8 cellular contexts compared by ENCODE assay signal in genomic region chr12:56007148-56007891, GRCh38. TPM values are rescaled to one million over a fixed set of nuclear protein-coding genes. Genes with fewer than 3 reads are reported as not detected.
A peak's percentile ranks its signal among the peaks of the same experiment; 100 is the strongest.
DNase-seq lines count a peak whose midpoint lies in the region; ATAC-seq, FAIRE-seq and TF ChIP-seq lines count a peak whose summit lies in the region.

No MANE protein-coding gene starts in this region.

- CTCF ChIA-PET in WTC11 (lab: Charles Lee) = interaction anchor here (0.6 to 2.5 kb wide), 12 partner anchors 8 to 270 kb away, joined by 3 to 49 read pairs (median 4); partner anchors contain the start of genes IKZF4, ORMDL2, SARNP and SUOX

- POLR2A ChIA-PET in WTC11 (lab: Charles Lee) = interaction anchor here (0.5 to 2.8 kb wide), 13 partner anchors 10 to 260 kb away, joined by 3 to 22 read pairs (median 4); partner anchors contain the start of genes ERBB3, IKZF4, PA2G4 and RAB5B

- H3K27ac Mint-ChIP-seq in WTC11 (peak overlapping the region; percentile 98), immature natural killer cell (peak overlapping the region in 5 of 6 donors; percentile 70 to 89 (median 84))

- DNase-seq in GM13977 (ENCODE audit: low spot score) (peak; percentile 94), NCI-H2196 treated with DMSO at 0.1 percent for 48 hours (lab: John Stamatoyannopoulos, UW; ENCODE audit: unreplicated experiment) (peak; percentile 84), WTC11 (ENCODE audit: low spot score) (peak; percentile 92), cardiac fibroblast (ENCODE audit: low read depth in 2 of 2) (peak; percentile 84 to 87), immature natural killer cell (peak; percentile 55 to 66 (median 64)), small intestine (peak; percentile 87), cortex of kidney (lab: John Stamatoyannopoulos, UW) (no peak)

- H3K9me3 ChIP-seq in small intestine (ENCODE audit: control insufficient read depth, low read depth) = no peaks in the 10 kb centered on the region

- TF ChIP-seq CTCF in GM13977 (IDR thresholded peaks at IDR 0.05; ENCODE audit: extremely low read depth, insufficient read depth, missing control alignments) (no peak), WTC11 (IDR thresholded peaks at IDR 0.05) (no peak), cardiac fibroblast (IDR thresholded peaks at IDR 0.05; ENCODE audit: low read depth, low read length) (no peak)

- no peaks in the 10 kb centered on the region for H3K9me3 Mint-ChIP-seq in WTC11
- no peaks in the 10 kb centered on the region for H3K9me3 Mint-ChIP-seq in immature natural killer cell

- in situ Hi-C loops in GM13977 (cut with MboI; ENCODE audit: low pct_unique_long_range_greater_than_20kb, low sequenced_read_pairs, unreplicated experiment) = no loop called here

- no peaks in the 10 kb centered on the region for H3K36me3 ChIP-seq in small intestine (ENCODE audit: control insufficient read depth in 2 of 2, insufficient read depth in 2 of 2, low read length in 2 of 2)

- no peaks in the 10 kb centered on the region; the same call in 1 of the 2 replicates for H3K27me3 Mint-ChIP-seq in WTC11 (ENCODE audit: low read depth)
- peaks cover 2 to 6% (median 3%) of the 10 kb centered on the region in 3 donors for H3K27me3 Mint-ChIP-seq in immature natural killer cell (ENCODE audit: low read depth in 3 of 3)

- 1% methylated on average over 29 to 52 of the region's 52 CpGs for WGBS in small intestine, 3 donors

- peaks cover 0 to 7% of the 10 kb centered on the region in 2 donors for H3K4me1 ChIP-seq in small intestine (ENCODE audit: control insufficient read depth in 2 of 2, insufficient read depth in 1 of 2, low read depth in 1 of 2, low read length in 1 of 2)

- H3K4me1 Mint-ChIP-seq in WTC11 = peaks cover 19% of the 10 kb centered on the region
- H3K4me1 Mint-ChIP-seq in immature natural killer cell = peaks cover 18 to 19% of the 10 kb centered on the region in 2 donors

- H3K27ac ChIP-seq in small intestine (ENCODE audit: low read depth in 1 of 2, low read length in 1 of 2) = peak overlapping the region in 1 of 2 donors; percentile 74

- peak overlapping the region; percentile 67 for H3K4me3 ChIP-seq in cardiac fibroblast (replicated peaks in 1 of 2; ENCODE audit: low read depth in 2 of 2, low read length in 2 of 2)
- H3K4me3 ChIP-seq in small intestine (ENCODE audit: low read depth in 1 of 2, low read length in 2 of 2) = peak overlapping the region; percentile 86 to 89

- peaks cover 21% of the 10 kb centered on the region for H3K36me3 Mint-ChIP-seq in WTC11
- H3K36me3 Mint-ChIP-seq in immature natural killer cell = no peaks in the 10 kb centered on the region

- FAIRE-seq in small intestine (lab: Jason Lieb, UNC) = no peak

- H3K4me3 Mint-ChIP-seq in WTC11 (peak overlapping the region; percentile 84), immature natural killer cell (peak overlapping the region; percentile 84 to 90 (median 88))

- ATAC-seq in HG03045 (IDR thresholded peaks at IDR 0.05; ENCODE audit: unreplicated experiment) (peak; percentile 56), WTC11 (peak; percentile 91)

- H3K27me3 ChIP-seq in small intestine (ENCODE audit: control insufficient read depth in 2 of 2, insufficient read depth in 2 of 2, low read length in 2 of 2) = no peaks in the 10 kb centered on the region

TF ChIP-seq in WTC11, 78 proteins besides CTCF, POLR2A, EP300 and RAD21:
- TF ChIP-seq SP1 (CRISPR knock-in tag; conservative IDR thresholded peaks at IDR 0.05) = peak; percentile 58
- no peak for TF ChIP-seq E2F4 (CRISPR knock-in tag; IDR thresholded peaks at IDR 0.05; ENCODE audit: borderline replicate concordance, low read depth)
- TF ChIP-seq NR1H2 (CRISPR knock-in tag; IDR thresholded peaks at IDR 0.05) = no peak
- no peak for TF ChIP-seq STAT6 (CRISPR knock-in tag; conservative IDR thresholded peaks at IDR 0.05; ENCODE audit: low read depth)
- TF ChIP-seq IRF1 (CRISPR knock-in tag; IDR thresholded peaks at IDR 0.05) = no peak
- 0 out of 2 replicates have a peak, but pooled peaks have one; percentile 12 for TF ChIP-seq FOXP1 (CRISPR knock-in tag; IDR thresholded peaks at IDR 0.05; ENCODE audit: borderline replicate concordance)
- TF ChIP-seq RORB (CRISPR knock-in tag; IDR thresholded peaks at IDR 0.05) = no peak

RNA-seq across cellular contexts. Expression of gene SUOX, which starts 10.2 kb away (rescaled TPM):
- total RNA-seq in WTC11 (2021) = 20.3 to 23.2 TPM (median 23.2 TPM) in 3 replicates
- polyA plus RNA-seq in immature natural killer cell (1 to 10 TPM; 3.5 to 5.9 (median 5.9) TPM), small intestine (10 to 100 TPM in 2 of 3 donors, 1 to 10 TPM in 1; 7.3 to 13.9 (median 13.4) TPM)

RNA-seq across cellular contexts. Expression of gene IKZF4, which starts 13.5 kb away (rescaled TPM):
- total RNA-seq in WTC11 (2021) = 13.6 to 14.9 TPM (median 14.8 TPM) in 3 replicates
- 1 to 10 TPM in 1 of 3 donors, not detected in 2; 1.0 TPM for polyA plus RNA-seq in immature natural killer cell
- polyA plus RNA-seq in small intestine = 1 to 10 TPM; 1.1 to 1.8 (median 1.3) TPM

RNA-seq across cellular contexts. Expression of gene RAB5B, which starts 33.4 kb away (rescaled TPM):
- 55.0 to 65.8 TPM (median 64.3 TPM) in 3 replicates for total RNA-seq in WTC11 (2021)
- polyA plus RNA-seq in immature natural killer cell = 10 to 100 TPM; 54.6 to 80.6 (median 76.9) TPM
- polyA plus RNA-seq in small intestine = 10 to 100 TPM; 45.8 to 49.4 (median 47.5) TPM

RNA-seq across cellular contexts. Expression of gene RPS26, which starts 34.4 kb away (rescaled TPM):
- total RNA-seq in WTC11 (2021) = 66.4 to 77.2 TPM (median 73.4 TPM) in 3 replicates
- polyA plus RNA-seq in immature natural killer cell (100 to 1,000 TPM; 294 to 705 (median 698) TPM), small intestine (1,000 to 10,000 TPM; 1,020 to 1,993 (median 1,332) TPM)

RNA-seq across cellular contexts. Expression of gene CDK2, which starts 40.7 kb away (rescaled TPM):
- total RNA-seq in WTC11 (2021) = 37.6 to 44.1 TPM (median 43.1 TPM) in 3 replicates
- polyA plus RNA-seq in immature natural killer cell (10 to 100 TPM; 11.6 to 27.7 (median 13.4) TPM), small intestine (10 to 100 TPM in 1 of 3 donors, 1 to 10 TPM in 2; 7.6 to 20.8 (median 9.7) TPM)
